Comparison of ENCODE assay signal across 18 cellular contexts in the genomic region with DNA sequence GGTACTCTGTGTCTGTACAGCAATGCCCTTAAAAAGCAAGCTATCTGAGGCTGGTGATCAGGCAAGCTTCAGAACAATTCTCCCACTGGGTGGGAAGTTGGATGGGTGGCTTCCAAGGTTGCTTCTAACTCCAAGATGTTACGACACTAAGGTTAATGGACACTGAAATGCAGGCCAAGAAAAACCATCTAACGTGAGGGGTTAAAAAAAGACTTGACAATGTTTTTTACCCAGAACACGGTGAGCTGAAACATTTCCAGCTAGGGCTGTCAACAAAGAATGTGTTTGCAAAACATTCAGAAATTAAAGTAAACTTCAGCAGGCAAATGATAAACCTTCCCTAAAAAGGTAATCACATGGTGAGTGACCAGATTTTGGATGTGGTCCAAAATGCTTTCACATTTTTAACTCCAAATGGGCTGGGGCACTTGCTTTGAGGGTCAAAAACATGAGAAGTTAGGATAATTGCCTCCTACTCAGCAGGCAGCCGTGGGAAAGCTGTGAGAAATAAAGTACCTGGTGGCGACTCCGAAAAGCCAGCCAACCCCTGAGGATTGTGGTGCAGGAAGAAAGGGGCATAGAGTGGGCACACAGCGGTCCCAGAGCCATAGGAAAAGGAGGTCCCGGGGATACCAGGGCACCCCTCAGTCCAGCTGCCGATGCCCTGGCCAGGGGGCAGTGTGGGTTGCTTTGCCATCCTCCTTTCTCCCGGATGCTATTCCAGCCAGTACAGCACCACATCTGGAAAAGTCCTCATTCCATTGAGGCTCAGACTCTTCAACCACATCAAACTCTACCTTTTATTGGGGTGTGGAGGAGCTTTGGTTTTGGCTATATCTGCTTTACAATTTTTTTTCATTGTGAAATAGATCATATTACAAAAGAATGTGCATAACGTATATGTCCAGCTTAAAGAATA.
DNase-seq lines count a peak whose midpoint lies in the region; ATAC-seq and TF ChIP-seq lines count a peak whose summit lies in the region.
"Had no signal": no experiment of that assay in that cellular context is flagged by ENCODE, and none has a peak within 500 bp of the region (broad histone marks: within the 10 kb centered on the region; RNA-seq: fewer than 3 reads in every experiment).

No MANE protein-coding gene starts in this region.

- no peaks in the 10 kb centered on the region for H3K9me3 ChIP-seq in H9 (ENCODE audit: control insufficient read depth, low read depth, low read length)
- H3K9me3 ChIP-seq: upper lobe of right lung had no signal

- no CpG with 5 or more reads among the region's 11 CpGs for WGBS in H9 (ENCODE audit: extremely low coverage, insufficient read length, low lambda C conversion rate)

- no peak overlapping the region for H2BK15ac ChIP-seq in H9 (ENCODE audit: low read depth, low read length)

- H2BK20ac ChIP-seq in H9 (ENCODE audit: low read depth, low read length, poor library complexity, severe bottlenecking), result no peak overlapping the region

- no peaks in the 10 kb centered on the region for H3K79me2 ChIP-seq in H9 (ENCODE audit: insufficient read depth, low read length)

- H3K23ac ChIP-seq in H9 (ENCODE audit: insufficient read length, low read depth, low read length), result no peak overlapping the region

- no peak overlapping the region for H3K4ac ChIP-seq in H9 (ENCODE audit: low read depth, low read length)

- no peak overlapping the region for H2BK5ac ChIP-seq in H9 (ENCODE audit: insufficient read length, low read length)

- H3K79me1 ChIP-seq in H9 (ENCODE audit: insufficient read depth, low read depth, low read length, poor library complexity, severe bottlenecking), result no peaks in the 10 kb centered on the region

- H3K4me3 ChIP-seq in astrocyte of the cerebellum (ENCODE audit: low read depth, low read length), result no peak overlapping the region
- no peak overlapping the region for H3K4me3 ChIP-seq in fibroblast of villous mesenchyme (ENCODE audit: low read depth, low read length)
- H3K4me3 ChIP-seq: upper lobe of right lung had no signal

- no peak overlapping the region for H4K5ac ChIP-seq in H9 (ENCODE audit: insufficient read length, low read depth, low read length)

- no peak overlapping the region for H3K14ac ChIP-seq in H9 (ENCODE audit: insufficient read depth, low read length)

- H2BK12ac ChIP-seq in H9 (ENCODE audit: insufficient read length, low read depth, low read length), result no peak overlapping the region

- no peak overlapping the region for H2AK5ac ChIP-seq in H9 (ENCODE audit: insufficient read length, low read length)

- H3K56ac ChIP-seq in H9 (ENCODE audit: insufficient read length, low read depth, low read length), result no peak overlapping the region

- peaks cover 4% of the 10 kb centered on the region for H3K27me3 Mint-ChIP-seq in H9 (ENCODE audit: low read depth)

- peaks cover 3% of the 10 kb centered on the region in 2 experiments for H3K4me1 Mint-ChIP-seq in H9
- H3K4me1 Mint-ChIP-seq: immature natural killer cell had no signal

- H3K9ac ChIP-seq in H9 (ENCODE audit: extremely low read depth, insufficient read length, low read length), result no peak overlapping the region

- H3K27ac ChIP-seq in H9 (ENCODE audit: insufficient read length, low read depth, low read length), result no peak overlapping the region
- H3K27ac ChIP-seq: upper lobe of right lung had no signal

- H3T11ph ChIP-seq in H9 (ENCODE audit: low read length), result no peak overlapping the region

- no peak overlapping the region for H3K18ac ChIP-seq in H9 (ENCODE audit: insufficient read length, low read depth, low read length)

- no peaks in the 10 kb centered on the region for H3K36me3 Mint-ChIP-seq in H9 (ENCODE audit: insufficient read depth in 1 of 3, low read depth in 3 of 3)
- H3K36me3 Mint-ChIP-seq: immature natural killer cell had no signal

- no peaks in the 10 kb centered on the region for H3K23me2 ChIP-seq in H9 (ENCODE audit: insufficient read length, low read depth, low read length, poor library complexity, severe bottlenecking)

- DNase-seq in H9 (no peak), astrocyte of the cerebellum (ENCODE audit: low read depth) (peak; percentile 32), fibroblast of villous mesenchyme (ENCODE audit: low read depth) (peak; percentile 72), renal cortical epithelial cell (ENCODE audit: low read depth) (peak; percentile 74), mesenteric fat pad (ENCODE audit: low spot score) (no peak), T-helper 9 cell (no peak), NCI-H2107 treated with DMSO at 0.1 percent for 48 hours (lab: John Stamatoyannopoulos, UW; ENCODE audit: unreplicated experiment) (no peak)
- DNase-seq: activated CD4-positive, alpha-beta T cell treated with anti-CD3 and anti-CD28 coated beads, Interleukin-2, amount 50 U/mL, for 4 hours; activated T-cell treated with anti-CD3 and anti-CD28 coated beads, Interleukin-2, amount 50 U/mL, for 72 hours; amygdala; GDM1; immature natural killer cell; NCI-H2029 treated with DMSO at 0.1 percent for 48 hours; Right ventricle myocardium superior; T1000; upper lobe of right lung had no signal

- H4K91ac ChIP-seq in H9 (ENCODE audit: insufficient read length, low read depth, low read length), result no peak overlapping the region

- H3K27ac Mint-ChIP-seq in H9, result peak overlapping the region in 2 of 3 experiments; percentile 49 to 93; a peak in 1 of 7 replicates
- H3K27ac Mint-ChIP-seq: activated T-cell treated with anti-CD3 and anti-CD28 coated beads, Interleukin-2, amount 50 U/mL, for 72 hours; immature natural killer cell; progenitor cell of endocrine pancreas had no signal

- H4K20me1 ChIP-seq in H9 (ENCODE audit: control insufficient read depth, insufficient read depth, insufficient read length), result no peaks in the 10 kb centered on the region

- ATAC-seq in GM19023 (IDR thresholded peaks at IDR 0.05; ENCODE audit: unreplicated experiment), result no peak
- ATAC-seq: activated T-cell treated with anti-CD3 and anti-CD28 coated beads, Interleukin-2, amount 50 U/mL, for 72 hours; upper lobe of right lung had no signal

- no peaks in the 10 kb centered on the region for H3K9me3 Mint-ChIP-seq in H9
- H3K9me3 Mint-ChIP-seq: activated T-cell treated with anti-CD3 and anti-CD28 coated beads, Interleukin-2, amount 50 U/mL, for 72 hours had no signal

- no peak overlapping the region for H2AFZ ChIP-seq in H9 (ENCODE audit: low read length)

- H3K4me3 Mint-ChIP-seq in H9, result no peak overlapping the region
- H3K4me3 Mint-ChIP-seq: activated T-cell treated with anti-CD3 and anti-CD28 coated beads, Interleukin-2, amount 50 U/mL, for 72 hours; immature natural killer cell had no signal

- in situ Hi-C loops in astrocyte of the cerebellum (cut with HindIII; ENCODE audit: low sequenced_read_pairs), result loop anchor here (5.0 kb wide), 1 partner anchor 90 kb away; a partner anchor contains a TSS

- H3K27me3 ChIP-seq in H9 (ENCODE audit: insufficient read depth, low read length), result no peaks in the 10 kb centered on the region
- H3K27me3 ChIP-seq: upper lobe of right lung had no signal

- no peaks in the 10 kb centered on the region for H3K4me1 ChIP-seq in H9 (ENCODE audit: insufficient read depth, low read length)

- no peak overlapping the region for H4K8ac ChIP-seq in H9 (replicated peaks; ENCODE audit: insufficient read length, low read depth, low read length)

- H2BK120ac ChIP-seq in H9 (ENCODE audit: low read depth, low read length, poor library complexity, severe bottlenecking), result no peak overlapping the region

- TF ChIP-seq CTCF in H9 (conservative IDR thresholded peaks at IDR 0.05) (no peak), astrocyte of the cerebellum (IDR thresholded peaks at IDR 0.05; ENCODE audit: low read depth, low read length, missing control alignments) (peak; percentile 2), fibroblast of villous mesenchyme (IDR thresholded peaks at IDR 0.05; ENCODE audit: insufficient read depth, low read depth, low read length) (no peak)

- H3K4me2 ChIP-seq in H9 (ENCODE audit: insufficient read depth, insufficient read length, low read length), result no peak overlapping the region

Comparison
In these comparisons a context has a peak if more than half of its experiments do, and no peak if none do; other contexts are left out.
1. DNase-seq: peak in astrocyte of the cerebellum (single experiment), fibroblast of villous mesenchyme (single experiment) and renal cortical epithelial cell (single experiment); none in H9 (single experiment), mesenteric fat pad (single experiment), T-helper 9 cell (single experiment) and NCI-H2107 treated with DMSO at 0.1 percent for 48 hours (single experiment).